In the genomic region with DNA sequence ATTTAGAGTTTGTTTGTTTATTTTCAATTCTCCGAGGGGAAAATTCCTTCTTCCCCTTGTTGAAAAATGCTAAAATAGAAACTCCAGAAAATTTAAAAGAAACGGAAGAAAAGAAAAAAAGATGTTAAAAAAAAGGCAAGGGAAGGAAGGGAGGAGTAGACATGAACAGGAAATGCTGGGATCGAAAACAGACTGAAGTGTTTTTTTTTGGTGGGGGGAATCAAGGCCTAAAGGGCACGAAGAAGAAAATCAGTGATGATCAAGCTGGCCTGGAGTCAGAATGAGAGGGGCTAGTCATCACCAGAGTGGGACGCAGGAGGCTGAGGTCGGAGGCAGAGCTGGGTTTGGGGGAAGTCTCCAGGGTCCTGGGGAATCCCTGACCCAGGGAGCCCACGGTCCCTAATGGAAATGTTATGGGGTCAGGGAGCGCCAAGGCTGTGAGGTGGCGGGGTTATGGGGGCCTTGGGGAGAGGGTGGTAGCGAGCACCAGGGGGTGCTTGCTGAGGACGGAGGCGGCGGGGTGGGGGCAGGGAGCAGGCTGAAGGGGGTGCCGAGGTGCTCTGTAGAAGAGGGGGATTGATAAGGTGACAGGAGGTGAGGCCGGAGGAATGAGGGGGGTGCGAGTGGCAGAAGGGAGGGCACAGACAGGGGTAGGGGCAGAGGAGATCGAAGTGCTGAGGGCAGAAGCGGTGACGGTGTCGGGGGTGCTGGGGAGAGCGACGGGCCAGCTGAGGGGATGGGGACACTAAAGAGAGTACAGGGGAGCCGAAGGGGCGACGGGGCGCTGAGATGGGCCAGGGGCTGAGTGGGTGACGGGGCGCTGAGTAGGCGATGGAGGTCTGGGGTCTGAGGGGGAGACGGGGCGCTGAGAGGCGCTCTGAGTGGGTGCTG, we compare ENCODE assay signal across 1 cellular context.
TF ChIP-seq lines count a peak whose summit lies in the region.

No MANE protein-coding gene starts in this region.

TF ChIP-seq in SK-N-SH, 30 proteins besides CTCF, POLR2A, EP300 and RAD21 (continued from another document):
- TF ChIP-seq, protein P1, sequence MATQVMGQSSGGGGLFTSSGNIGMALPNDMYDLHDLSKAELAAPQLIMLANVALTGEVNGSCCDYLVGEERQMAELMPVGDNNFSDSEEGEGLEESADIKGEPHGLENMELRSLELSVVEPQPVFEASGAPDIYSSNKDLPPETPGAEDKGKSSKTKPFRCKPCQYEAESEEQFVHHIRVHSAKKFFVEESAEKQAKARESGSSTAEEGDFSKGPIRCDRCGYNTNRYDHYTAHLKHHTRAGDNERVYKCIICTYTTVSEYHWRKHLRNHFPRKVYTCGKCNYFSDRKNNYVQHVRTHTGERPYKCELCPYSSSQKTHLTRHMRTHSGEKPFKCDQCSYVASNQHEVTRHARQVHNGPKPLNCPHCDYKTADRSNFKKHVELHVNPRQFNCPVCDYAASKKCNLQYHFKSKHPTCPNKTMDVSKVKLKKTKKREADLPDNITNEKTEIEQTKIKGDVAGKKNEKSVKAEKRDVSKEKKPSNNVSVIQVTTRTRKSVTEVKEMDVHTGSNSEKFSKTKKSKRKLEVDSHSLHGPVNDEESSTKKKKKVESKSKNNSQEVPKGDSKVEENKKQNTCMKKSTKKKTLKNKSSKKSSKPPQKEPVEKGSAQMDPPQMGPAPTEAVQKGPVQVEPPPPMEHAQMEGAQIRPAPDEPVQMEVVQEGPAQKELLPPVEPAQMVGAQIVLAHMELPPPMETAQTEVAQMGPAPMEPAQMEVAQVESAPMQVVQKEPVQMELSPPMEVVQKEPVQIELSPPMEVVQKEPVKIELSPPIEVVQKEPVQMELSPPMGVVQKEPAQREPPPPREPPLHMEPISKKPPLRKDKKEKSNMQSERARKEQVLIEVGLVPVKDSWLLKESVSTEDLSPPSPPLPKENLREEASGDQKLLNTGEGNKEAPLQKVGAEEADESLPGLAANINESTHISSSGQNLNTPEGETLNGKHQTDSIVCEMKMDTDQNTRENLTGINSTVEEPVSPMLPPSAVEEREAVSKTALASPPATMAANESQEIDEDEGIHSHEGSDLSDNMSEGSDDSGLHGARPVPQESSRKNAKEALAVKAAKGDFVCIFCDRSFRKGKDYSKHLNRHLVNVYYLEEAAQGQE (IDR thresholded peaks at IDR 0.05; ENCODE audit: low read depth, low read length), result peak; percentile 44; the same call in 1 of the 2 replicates
